8 cellular contexts compared by ENCODE assay signal in the genomic region with DNA sequence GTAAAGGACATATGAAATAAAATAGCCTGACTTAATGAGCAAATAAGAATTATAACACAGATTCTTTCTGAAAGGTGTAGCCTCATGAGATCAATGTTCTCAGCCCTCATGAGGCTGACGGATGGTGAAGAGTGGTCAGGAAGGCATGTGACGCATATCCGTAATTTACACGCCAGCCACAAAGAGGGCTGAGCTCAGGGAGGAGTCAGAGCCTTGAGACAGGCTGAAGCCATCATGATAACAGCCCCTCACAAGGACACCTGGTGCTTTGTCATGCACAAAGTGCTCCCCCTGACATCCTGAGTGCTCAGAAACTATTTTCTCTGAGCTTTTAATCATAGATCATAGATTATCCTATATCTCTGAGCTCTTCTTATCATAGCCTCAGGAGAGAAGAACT.
DNase-seq lines count a peak whose midpoint lies in the region; ATAC-seq, FAIRE-seq and TF ChIP-seq lines count a peak whose summit lies in the region.

No MANE protein-coding gene starts in this region.

- H3K9me3 ChIP-seq in astrocyte (ENCODE audit: insufficient read depth, low read depth, low read length) = no peaks in the 10 kb centered on the region

- no peak overlapping the region for H3K27ac ChIP-seq in astrocyte (ENCODE audit: low read depth, low read length)

- FAIRE-seq in GM19239 (lab: Jason Lieb, UNC) = peak; percentile 40
- no peak for FAIRE-seq in astrocyte (lab: Jason Lieb, UNC)

- no peaks in the 10 kb centered on the region for H4K20me1 ChIP-seq in astrocyte (ENCODE audit: insufficient read depth, low read length)

- H3K4me1 ChIP-seq in astrocyte (ENCODE audit: insufficient read depth, low read length) = no peaks in the 10 kb centered on the region

- TF ChIP-seq CTCF in astrocyte (IDR thresholded peaks at IDR 0.05; ENCODE audit: insufficient read depth, low read depth, low read length) (no peak), chondrocyte (IDR thresholded peaks at IDR 0.05) (no peak)

- H3K4me3 Mint-ChIP-seq in astrocyte (ENCODE audit: unreplicated experiment) (no peak overlapping the region), chondrocyte (ENCODE audit: unreplicated experiment) (no peak overlapping the region)

- DNase-seq in GM19239 (ENCODE audit: insufficient read length, low spot score) = no peak
- DNase-seq in T-helper 9 cell = peak; percentile 50
- peak; percentile 34 for DNase-seq in astrocyte (ENCODE audit: low read depth)
- DNase-seq in stimulated activated CD4-positive, alpha-beta T cell treated with anti-CD3 and anti-CD28 coated beads, TNF-alpha, amount 100 ng/mL, for 24 hours (ENCODE audit: low read depth in 3 of 3) = peak; percentile 23 to 48 (median 31)
- no peak for DNase-seq in middle frontal gyrus (ENCODE audit: extremely low spot score, low spot score)
- no peak for DNase-seq in chondrocyte (ENCODE audit: low spot score)
- DNase-seq in HK-2 (ENCODE audit: unreplicated experiment) = no peak

- peaks cover 5% of the 10 kb centered on the region for H3K27me3 ChIP-seq in astrocyte (ENCODE audit: insufficient read depth, low read length)

- H3K27ac Mint-ChIP-seq in astrocyte (ENCODE audit: unreplicated experiment) = no peak overlapping the region
- no peak overlapping the region for H3K27ac Mint-ChIP-seq in chondrocyte (ENCODE audit: unreplicated experiment)

- H3K9me3 Mint-ChIP-seq in astrocyte (ENCODE audit: unreplicated experiment) (peaks cover 14% of the 10 kb centered on the region), chondrocyte (ENCODE audit: low read depth) (no peaks in the 10 kb centered on the region)

- no peaks in the 10 kb centered on the region for H3K79me2 ChIP-seq in astrocyte (ENCODE audit: insufficient read depth, low read length)

- no peak for ATAC-seq in GM19395 (IDR thresholded peaks at IDR 0.05; ENCODE audit: unreplicated experiment)

- no peak overlapping the region for H3K4me3 ChIP-seq in astrocyte (ENCODE audit: insufficient read depth, low read depth, low read length)

- no peak overlapping the region for H3K9ac ChIP-seq in astrocyte (ENCODE audit: low read length)

- H3K36me3 Mint-ChIP-seq in astrocyte (ENCODE audit: low read depth, unreplicated experiment) (peaks cover 3% of the 10 kb centered on the region), chondrocyte (ENCODE audit: low read depth) (no peaks in the 10 kb centered on the region)

- H2AFZ ChIP-seq in astrocyte (ENCODE audit: low read depth, low read length) = no peak overlapping the region

- H3K4me1 Mint-ChIP-seq in astrocyte (ENCODE audit: low read depth, unreplicated experiment) (peaks cover 20% of the 10 kb centered on the region), chondrocyte (ENCODE audit: low read depth) (peaks cover 25% of the 10 kb centered on the region)

- H3K36me3 ChIP-seq in astrocyte (ENCODE audit: insufficient read depth, low read length) = no peaks in the 10 kb centered on the region

- peaks cover 48% of the 10 kb centered on the region for H3K27me3 Mint-ChIP-seq in astrocyte (ENCODE audit: low read depth, unreplicated experiment)
- peaks cover under 1% of the 10 kb centered on the region for H3K27me3 Mint-ChIP-seq in chondrocyte (ENCODE audit: low read depth)

- H3K4me2 ChIP-seq in astrocyte (ENCODE audit: low read length) = no peak overlapping the region

Comparison
In these comparisons a context has a peak if more than half of its experiments do, and no peak if none do; other contexts are left out.
1. DNase-seq: peak in T-helper 9 cell (single experiment), astrocyte (single experiment) and stimulated activated CD4-positive, alpha-beta T cell treated with anti-CD3 and anti-CD28 coated beads, TNF-alpha, amount 100 ng/mL, for 24 hours (3 of 3); none in GM19239 (single experiment), middle frontal gyrus (single experiment), chondrocyte (single experiment) and HK-2 (single experiment).